Comparison of ENCODE assay signal across 1 cellular context in the genomic region with DNA sequence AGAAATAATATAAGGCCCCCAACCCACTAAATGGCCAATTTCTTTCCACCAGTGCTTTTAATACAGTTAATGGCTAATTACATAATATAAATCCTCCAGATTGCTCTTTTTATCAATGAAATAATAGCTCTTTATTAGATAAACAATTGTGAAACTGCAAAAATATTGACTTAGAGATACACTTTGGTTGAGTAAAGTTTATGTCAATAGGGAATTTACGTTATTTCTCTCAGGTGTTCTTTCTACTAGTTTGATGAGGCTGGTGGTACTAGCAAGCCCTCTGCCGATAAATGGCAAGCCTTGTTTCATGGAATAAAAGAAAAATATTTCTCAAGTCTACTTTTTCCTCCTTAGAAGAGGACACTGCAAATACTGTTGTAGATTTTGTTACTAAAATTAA.
TF ChIP-seq lines count a peak whose summit lies in the region.

No MANE protein-coding gene starts in this region.

TF ChIP-seq in liver, 16 proteins besides CTCF, POLR2A, EP300 and RAD21:
- TF ChIP-seq, protein P1, sequence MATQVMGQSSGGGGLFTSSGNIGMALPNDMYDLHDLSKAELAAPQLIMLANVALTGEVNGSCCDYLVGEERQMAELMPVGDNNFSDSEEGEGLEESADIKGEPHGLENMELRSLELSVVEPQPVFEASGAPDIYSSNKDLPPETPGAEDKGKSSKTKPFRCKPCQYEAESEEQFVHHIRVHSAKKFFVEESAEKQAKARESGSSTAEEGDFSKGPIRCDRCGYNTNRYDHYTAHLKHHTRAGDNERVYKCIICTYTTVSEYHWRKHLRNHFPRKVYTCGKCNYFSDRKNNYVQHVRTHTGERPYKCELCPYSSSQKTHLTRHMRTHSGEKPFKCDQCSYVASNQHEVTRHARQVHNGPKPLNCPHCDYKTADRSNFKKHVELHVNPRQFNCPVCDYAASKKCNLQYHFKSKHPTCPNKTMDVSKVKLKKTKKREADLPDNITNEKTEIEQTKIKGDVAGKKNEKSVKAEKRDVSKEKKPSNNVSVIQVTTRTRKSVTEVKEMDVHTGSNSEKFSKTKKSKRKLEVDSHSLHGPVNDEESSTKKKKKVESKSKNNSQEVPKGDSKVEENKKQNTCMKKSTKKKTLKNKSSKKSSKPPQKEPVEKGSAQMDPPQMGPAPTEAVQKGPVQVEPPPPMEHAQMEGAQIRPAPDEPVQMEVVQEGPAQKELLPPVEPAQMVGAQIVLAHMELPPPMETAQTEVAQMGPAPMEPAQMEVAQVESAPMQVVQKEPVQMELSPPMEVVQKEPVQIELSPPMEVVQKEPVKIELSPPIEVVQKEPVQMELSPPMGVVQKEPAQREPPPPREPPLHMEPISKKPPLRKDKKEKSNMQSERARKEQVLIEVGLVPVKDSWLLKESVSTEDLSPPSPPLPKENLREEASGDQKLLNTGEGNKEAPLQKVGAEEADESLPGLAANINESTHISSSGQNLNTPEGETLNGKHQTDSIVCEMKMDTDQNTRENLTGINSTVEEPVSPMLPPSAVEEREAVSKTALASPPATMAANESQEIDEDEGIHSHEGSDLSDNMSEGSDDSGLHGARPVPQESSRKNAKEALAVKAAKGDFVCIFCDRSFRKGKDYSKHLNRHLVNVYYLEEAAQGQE (IDR thresholded peaks at IDR 0.05) = no peak
- no peak for TF ChIP-seq EGR1 (IDR thresholded peaks at IDR 0.05; ENCODE audit: low read depth in 2 of 2)
- peak in 1 of 2 donors; percentile 56 for TF ChIP-seq RXRA (IDR thresholded peaks at IDR 0.05)
- TF ChIP-seq ZBTB33 (IDR thresholded peaks at IDR 0.05) = no peak
- no peak for TF ChIP-seq YY1 (IDR thresholded peaks at IDR 0.05)
- TF ChIP-seq, protein P2, sequence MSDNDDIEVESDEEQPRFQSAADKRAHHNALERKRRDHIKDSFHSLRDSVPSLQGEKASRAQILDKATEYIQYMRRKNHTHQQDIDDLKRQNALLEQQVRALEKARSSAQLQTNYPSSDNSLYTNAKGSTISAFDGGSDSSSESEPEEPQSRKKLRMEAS (IDR thresholded peaks at IDR 0.05) = no peak
- no peak for TF ChIP-seq HNF4G (IDR thresholded peaks at IDR 0.05)
- TF ChIP-seq FOXA2 (IDR thresholded peaks at IDR 0.05) = peak; percentile 87
- no peak for TF ChIP-seq JUND (IDR thresholded peaks at IDR 0.05)
- TF ChIP-seq GABPA (IDR thresholded peaks at IDR 0.05 in 1 of 2, conservative IDR thresholded peaks at IDR 0.05 in 1 of 2) = no peak
- TF ChIP-seq ATF3 (IDR thresholded peaks at IDR 0.05) = no peak
- peak; percentile 67 for TF ChIP-seq FOXA1 (IDR thresholded peaks at IDR 0.05)
- peak; percentile 9 to 42 for TF ChIP-seq HNF4A (conservative IDR thresholded peaks at IDR 0.05)
